21 cellular contexts compared by ENCODE assay signal in the genomic region with DNA sequence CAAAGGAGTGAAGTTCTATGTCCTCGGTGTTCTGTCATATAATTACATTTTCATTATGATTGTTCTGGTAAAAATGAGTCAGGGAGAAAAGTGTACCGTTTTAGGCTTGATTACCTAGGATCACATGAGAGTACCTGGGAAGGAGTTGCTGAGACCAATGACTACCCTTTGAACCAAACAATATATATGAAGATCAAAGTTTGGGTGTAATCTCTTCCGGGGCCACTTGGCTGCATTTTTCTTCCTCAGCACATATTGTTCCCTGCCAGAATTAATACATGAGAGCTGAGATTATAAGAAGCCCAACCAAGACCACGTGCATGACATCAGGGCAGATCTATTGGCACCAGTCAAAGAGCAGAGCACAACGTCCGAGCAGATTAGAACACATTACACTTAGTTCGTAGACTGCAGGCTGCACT. TPM values are rescaled to one million over a fixed set of nuclear protein-coding genes. Genes with fewer than 3 reads are reported as not detected.
DNase-seq lines count a peak whose midpoint lies in the region; ATAC-seq, FAIRE-seq and TF ChIP-seq lines count a peak whose summit lies in the region.
"Had no signal": no experiment of that assay in that cellular context is flagged by ENCODE, and none has a peak within 500 bp of the region (broad histone marks: within the 10 kb centered on the region; RNA-seq: fewer than 3 reads in every experiment).

No MANE protein-coding gene starts in this region.

- no peak overlapping the region for H3K27ac Mint-ChIP-seq in activated CD8-positive, alpha-beta T cell treated with anti-CD3 and anti-CD28 coated beads for 36 hours
- H3K27ac Mint-ChIP-seq in activated CD8-positive, alpha-beta T cell treated with anti-CD3 and anti-CD28 coated beads, Interleukin-2, amount 10 ng/mL, durations not matched to agents 7 days and 5 days: no peak overlapping the region
- no peak overlapping the region for H3K27ac Mint-ChIP-seq in stimulated activated effector memory CD8-positive, alpha-beta T cell treated with anti-CD3 and anti-CD28 coated beads, Interleukin-12 subunit alpha, Interleukin-12 subunit beta, amount 100 ng/mL, for 72 hours
- H3K27ac Mint-ChIP-seq in CD14-positive monocyte: no peak overlapping the region
- H3K27ac Mint-ChIP-seq: H9 had no signal

- POLR2A ChIA-PET in activated CD8-positive, alpha-beta T cell treated with anti-CD3 and anti-CD28 coated beads for 36 hours (lab: Charles Lee): interaction anchor here (0.8 to 1.7 kb wide), 2 partner anchors 13 to 41 kb away, joined by 4 to 5 read pairs; partner anchors contain the start of gene DHRS7
- POLR2A ChIA-PET in activated CD8-positive, alpha-beta T cell treated with anti-CD3 and anti-CD28 coated beads, Interleukin-2, amount 10 ng/mL, durations not matched to agents 7 days and 5 days (lab: Charles Lee): no interaction called here

- peak overlapping the region; percentile 70; the same call in 1 of the 2 replicates for H3K9ac ChIP-seq in OCI-LY3 (ENCODE audit: low read length)

- intact Hi-C loops in activated CD8-positive, alpha-beta T cell treated with anti-CD3 and anti-CD28 coated beads for 36 hours (cut with micrococcal nuclease): no loop called here
- intact Hi-C loops in CD14-positive monocyte (cut with micrococcal nuclease): no loop called here

- peaks cover 17% of the 10 kb centered on the region for H3K4me1 Mint-ChIP-seq in activated CD8-positive, alpha-beta T cell treated with anti-CD3 and anti-CD28 coated beads for 36 hours (ENCODE audit: low read depth)
- H3K4me1 Mint-ChIP-seq in activated CD8-positive, alpha-beta T cell treated with anti-CD3 and anti-CD28 coated beads, Interleukin-2, amount 10 ng/mL, durations not matched to agents 7 days and 5 days (ENCODE audit: low read depth): no peaks in the 10 kb centered on the region
- peaks cover 22% of the 10 kb centered on the region for H3K4me1 Mint-ChIP-seq in stimulated activated effector memory CD8-positive, alpha-beta T cell treated with anti-CD3 and anti-CD28 coated beads, Interleukin-12 subunit alpha, Interleukin-12 subunit beta, amount 100 ng/mL, for 72 hours
- peaks cover 11% of the 10 kb centered on the region for H3K4me1 Mint-ChIP-seq in CD14-positive monocyte

- peak overlapping the region; percentile 82 for H3K4me2 ChIP-seq in OCI-LY3 (ENCODE audit: low read length)

- peaks cover 65% of the 10 kb centered on the region for H3K4me1 ChIP-seq in OCI-LY3 (ENCODE audit: low read length)

- no peaks in the 10 kb centered on the region for H3K79me2 ChIP-seq in OCI-LY3 (ENCODE audit: low read length)

- H3K36me3 ChIP-seq in OCI-LY3 (replicated peaks; ENCODE audit: low read depth, low read length): no peaks in the 10 kb centered on the region

- TF ChIP-seq CTCF in activated CD8-positive, alpha-beta T cell treated with anti-CD3 and anti-CD28 coated beads for 36 hours (IDR thresholded peaks at IDR 0.05): no peak
- TF ChIP-seq CTCF in OCI-LY3 (IDR thresholded peaks at IDR 0.05; ENCODE audit: low read depth, low read length): no peak
- no peak for TF ChIP-seq CTCF in GM20000 (IDR thresholded peaks at IDR 0.05; ENCODE audit: extremely low read depth, missing control alignments)
- no peak for TF ChIP-seq CTCF in CD14-positive monocyte (IDR thresholded peaks at IDR 0.05)

- CTCF ChIA-PET in activated CD8-positive, alpha-beta T cell treated with anti-CD3 and anti-CD28 coated beads for 36 hours (lab: Charles Lee): interaction anchor here (0.8 to 1.3 kb wide), 5 partner anchors 10 to 143 kb away, joined by 3 to 8 read pairs (median 3); no protein-coding TSS in a partner anchor
- CTCF ChIA-PET in activated CD8-positive, alpha-beta T cell treated with anti-CD3 and anti-CD28 coated beads, Interleukin-2, amount 10 ng/mL, durations not matched to agents 7 days and 5 days (lab: Charles Lee): interaction anchor here (0.6 to 1.1 kb wide), 2 partner anchors 12 to 125 kb away, joined by 3 read pairs; no protein-coding TSS in a partner anchor

- H3K9me3 ChIP-seq in OCI-LY3 (ENCODE audit: insufficient read depth, low read length): 0 out of 2 replicates have a peak, but pooled peaks cover 1% of the 10 kb centered on the region

- no peaks in the 10 kb centered on the region for H4K20me1 ChIP-seq in OCI-LY3 (ENCODE audit: insufficient read depth, low read length)

- no peaks in the 10 kb centered on the region for H3K36me3 Mint-ChIP-seq in activated CD8-positive, alpha-beta T cell treated with anti-CD3 and anti-CD28 coated beads for 36 hours (ENCODE audit: low read depth)
- no peaks in the 10 kb centered on the region for H3K36me3 Mint-ChIP-seq in activated CD8-positive, alpha-beta T cell treated with anti-CD3 and anti-CD28 coated beads, Interleukin-2, amount 10 ng/mL, durations not matched to agents 7 days and 5 days (ENCODE audit: low read depth)
- no peaks in the 10 kb centered on the region for H3K36me3 Mint-ChIP-seq in stimulated activated effector memory CD8-positive, alpha-beta T cell treated with anti-CD3 and anti-CD28 coated beads, Interleukin-12 subunit alpha, Interleukin-12 subunit beta, amount 100 ng/mL, for 72 hours
- H3K36me3 Mint-ChIP-seq in CD14-positive monocyte: no peaks in the 10 kb centered on the region

- no peak overlapping the region for H3K4me3 Mint-ChIP-seq in activated CD8-positive, alpha-beta T cell treated with anti-CD3 and anti-CD28 coated beads for 36 hours
- no peak overlapping the region for H3K4me3 Mint-ChIP-seq in activated CD8-positive, alpha-beta T cell treated with anti-CD3 and anti-CD28 coated beads, Interleukin-2, amount 10 ng/mL, durations not matched to agents 7 days and 5 days
- H3K4me3 Mint-ChIP-seq in stimulated activated effector memory CD8-positive, alpha-beta T cell treated with anti-CD3 and anti-CD28 coated beads, Interleukin-12 subunit alpha, Interleukin-12 subunit beta, amount 100 ng/mL, for 72 hours: no peak overlapping the region
- H3K4me3 Mint-ChIP-seq in CD14-positive monocyte: no peak overlapping the region
- H3K4me3 Mint-ChIP-seq: H9 had no signal

- peaks cover 3% of the 10 kb centered on the region for H3K9me3 Mint-ChIP-seq in activated CD8-positive, alpha-beta T cell treated with anti-CD3 and anti-CD28 coated beads for 36 hours
- H3K9me3 Mint-ChIP-seq in activated CD8-positive, alpha-beta T cell treated with anti-CD3 and anti-CD28 coated beads, Interleukin-2, amount 10 ng/mL, durations not matched to agents 7 days and 5 days (ENCODE audit: insufficient read depth): peaks cover 2% of the 10 kb centered on the region
- no peaks in the 10 kb centered on the region for H3K9me3 Mint-ChIP-seq in stimulated activated effector memory CD8-positive, alpha-beta T cell treated with anti-CD3 and anti-CD28 coated beads, Interleukin-12 subunit alpha, Interleukin-12 subunit beta, amount 100 ng/mL, for 72 hours
- H3K9me3 Mint-ChIP-seq in CD14-positive monocyte: peaks cover 0 to 2% (median 0%) of the 10 kb centered on the region in 7 donors

- H3K27me3 Mint-ChIP-seq in activated CD8-positive, alpha-beta T cell treated with anti-CD3 and anti-CD28 coated beads for 36 hours: peaks cover 9% of the 10 kb centered on the region
- peaks cover 16% of the 10 kb centered on the region for H3K27me3 Mint-ChIP-seq in activated CD8-positive, alpha-beta T cell treated with anti-CD3 and anti-CD28 coated beads, Interleukin-2, amount 10 ng/mL, durations not matched to agents 7 days and 5 days (ENCODE audit: low read depth)
- peaks cover 1 to 3% (median 2%) of the 10 kb centered on the region in 3 donors for H3K27me3 Mint-ChIP-seq in CD14-positive monocyte (ENCODE audit: low read depth in 3 of 3)

- H3K4me3 ChIP-seq in OCI-LY3 (ENCODE audit: low read length): peak overlapping the region; percentile 7; the same call in 1 of the 2 replicates

- peak overlapping the region; percentile 30; the same call in 1 of the 2 replicates for H2AFZ ChIP-seq in OCI-LY3 (ENCODE audit: low read depth, low read length)

- no peak for DNase-seq in activated CD8-positive, alpha-beta T cell treated with anti-CD3 and anti-CD28 coated beads for 36 hours
- no peak for DNase-seq in activated CD8-positive, alpha-beta T cell treated with anti-CD3 and anti-CD28 coated beads, Interleukin-2, amount 10 ng/mL, durations not matched to agents 7 days and 5 days
- DNase-seq in GM18507 (ENCODE audit: extremely low spot score, insufficient read length, low read depth) (no peak), GM20000 (ENCODE audit: low spot score) (no peak), CD14-positive monocyte (ENCODE audit: low spot score) (no peak)
- DNase-seq in stimulated activated effector memory CD8-positive, alpha-beta T cell treated with anti-CD3 and anti-CD28 coated beads, Interleukin-12 subunit alpha, Interleukin-12 subunit beta, amount 100 ng/mL, for 72 hours (ENCODE audit: low spot score in 2 of 2): no peak
- DNase-seq: 8988T, COR-L47, DMS 273 treated with DMSO at 0.1 percent for 48 hours, DND-41, H9, MV-4-11, NCI-H1694 treated with DMSO at 0.1 percent for 48 hours, NCI-H510A treated with DMSO at 0.1 percent for 48 hours, NCI-H774, PC-3, SIG-M5 had no signal

- peak; percentile 45 for ATAC-seq in activated CD8-positive, alpha-beta T cell treated with anti-CD3 and anti-CD28 coated beads for 36 hours
- no peak for ATAC-seq in activated CD8-positive, alpha-beta T cell treated with anti-CD3 and anti-CD28 coated beads, Interleukin-2, amount 10 ng/mL, durations not matched to agents 7 days and 5 days
- peak; percentile 60 for ATAC-seq in stimulated activated effector memory CD8-positive, alpha-beta T cell treated with anti-CD3 and anti-CD28 coated beads, Interleukin-12 subunit alpha, Interleukin-12 subunit beta, amount 100 ng/mL, for 72 hours
- no peak for ATAC-seq in HG03045 (IDR thresholded peaks at IDR 0.05; ENCODE audit: unreplicated experiment)
- ATAC-seq: PC-3, SK-N-SH treated with all-trans-retinoic acid at 6 μM for 48 hours had no signal

- no peaks in the 10 kb centered on the region for H3K27me3 ChIP-seq in OCI-LY3 (ENCODE audit: low read depth, low read length)

- H3K27ac ChIP-seq in OCI-LY3 (ENCODE audit: low read length): peak overlapping the region; percentile 93
- H3K27ac ChIP-seq: RWPE1 had no signal

- FAIRE-seq in GM18507 (lab: Jason Lieb, UNC): peak; percentile 50

RNA-seq across cellular contexts. Expression of gene DHRS7, which starts 41.1 kb away (rescaled TPM):
- 10 to 100 TPM; 46.4 to 46.6 TPM for total RNA-seq in activated CD8-positive, alpha-beta T cell treated with anti-CD3 and anti-CD28 coated beads for 36 hours
- 10 to 100 TPM; 45.7 to 54.4 TPM for total RNA-seq in activated CD8-positive, alpha-beta T cell treated with anti-CD3 and anti-CD28 coated beads, Interleukin-2, amount 10 ng/mL, durations not matched to agents 7 days and 5 days
- 100 to 1,000 TPM; 218 to 223 TPM for polyA plus RNA-seq in CD14-positive monocyte

RNA-seq across cellular contexts. Expression of gene PPM1A, which starts 42.8 kb away (rescaled TPM):
- total RNA-seq in activated CD8-positive, alpha-beta T cell treated with anti-CD3 and anti-CD28 coated beads for 36 hours: 10 to 100 TPM; 40.0 to 40.5 TPM
- total RNA-seq in activated CD8-positive, alpha-beta T cell treated with anti-CD3 and anti-CD28 coated beads, Interleukin-2, amount 10 ng/mL, durations not matched to agents 7 days and 5 days: 10 to 100 TPM; 45.2 to 50.1 TPM
- polyA plus RNA-seq in CD14-positive monocyte: 10 to 100 TPM; 18.4 to 21.5 TPM

Comparison
In these comparisons a context has a peak if more than half of its experiments do, and no peak if none do; other contexts are left out.
1. ATAC-seq: peak in activated CD8-positive, alpha-beta T cell treated with anti-CD3 and anti-CD28 coated beads for 36 hours (single experiment) and stimulated activated effector memory CD8-positive, alpha-beta T cell treated with anti-CD3 and anti-CD28 coated beads, Interleukin-12 subunit alpha, Interleukin-12 subunit beta, amount 100 ng/mL, for 72 hours (single experiment); none in activated CD8-positive, alpha-beta T cell treated with anti-CD3 and anti-CD28 coated beads, Interleukin-2, amount 10 ng/mL, durations not matched to agents 7 days and 5 days (single experiment) and HG03045 (single experiment).